8 cellular contexts compared by ENCODE assay signal in the genomic region with DNA sequence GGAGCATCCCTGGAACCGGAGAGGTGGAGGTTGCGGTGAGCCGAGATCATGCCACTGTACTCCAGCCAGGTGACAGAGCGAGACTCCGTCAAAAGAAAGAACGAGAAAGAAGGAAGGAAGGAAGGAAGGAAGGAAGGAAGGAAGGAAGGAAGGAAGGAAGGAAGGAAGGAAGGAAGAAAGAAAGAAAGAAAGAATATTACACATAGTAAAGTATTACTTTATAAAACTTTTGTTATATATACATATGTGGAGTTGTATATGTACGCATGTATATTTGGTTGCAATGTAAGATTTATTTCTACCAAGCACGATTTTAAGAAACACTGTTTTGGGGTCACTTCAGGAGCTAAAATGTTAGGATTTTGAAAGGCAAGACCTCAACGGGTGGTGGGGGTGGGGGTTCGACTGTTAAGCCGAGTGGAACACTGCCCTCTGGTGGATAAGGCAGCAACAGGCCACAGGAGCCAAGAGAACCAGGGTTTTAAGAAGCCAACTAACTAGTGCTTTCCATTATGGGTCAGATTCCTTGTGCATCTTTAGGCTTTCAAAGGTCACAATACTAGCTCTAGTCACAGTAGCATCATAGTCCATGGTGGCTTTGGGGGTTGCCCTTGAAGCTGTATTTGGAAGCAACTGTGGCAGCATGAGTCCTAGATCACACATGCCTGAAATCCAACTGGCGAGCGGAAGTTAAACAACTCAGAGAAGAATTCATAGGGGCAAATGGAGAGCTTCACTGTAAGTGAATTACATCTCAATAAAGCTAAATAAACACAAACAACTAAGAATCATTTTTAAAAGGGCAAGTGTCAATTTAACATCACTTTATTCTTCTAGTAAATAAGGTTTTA. TPM values are rescaled to one million over a fixed set of nuclear protein-coding genes. Genes with fewer than 3 reads are reported as not detected.
A peak's percentile ranks its signal among the peaks of the same experiment; 100 is the strongest.
DNase-seq lines count a peak whose midpoint lies in the region; ATAC-seq and TF ChIP-seq lines count a peak whose summit lies in the region.

No MANE protein-coding gene starts in this region.

- H3K9me3 ChIP-seq in Loucy (ENCODE audit: insufficient read depth, low read depth, low read length), result no peaks in the 10 kb centered on the region
- no peaks in the 10 kb centered on the region for H3K9me3 ChIP-seq in adipocyte (ENCODE audit: control insufficient read depth, low read length)

- H3K79me2 ChIP-seq in Loucy (ENCODE audit: insufficient read depth, low read length), result peaks cover 13% of the 10 kb centered on the region; the same call in 1 of the 2 replicates

- in situ Hi-C loops in ACHN (cut with HindIII; ENCODE audit: low pct_ligation_motif_present, low pct_unique_long_range_greater_than_20kb, low sequenced_read_pairs), result no loop called here

- ATAC-seq in GM18505 (IDR thresholded peaks at IDR 0.05; ENCODE audit: unreplicated experiment) (peak; percentile 50), left cardiac atrium (peak; percentile 61 to 77), GM21825 (IDR thresholded peaks at IDR 0.05; ENCODE audit: unreplicated experiment) (no peak)

- no peak overlapping the region for H2AFZ ChIP-seq in Loucy (ENCODE audit: low read length)

- H3K9me2 ChIP-seq in Loucy (replicated peaks; ENCODE audit: low read depth, low read length), result no peaks in the 10 kb centered on the region

- H3F3A ChIP-seq in Loucy (ENCODE audit: low read depth), result no peaks in the 10 kb centered on the region

- no peak overlapping the region for H3K4me2 ChIP-seq in Loucy (ENCODE audit: low read depth, low read length, poor library complexity, severe bottlenecking)

- H3K9ac ChIP-seq in Loucy (ENCODE audit: low read depth, low read length, poor library complexity, severe bottlenecking) (no peak overlapping the region), adipocyte (ENCODE audit: low read length) (no peak overlapping the region)

- DNase-seq in ACHN (peak; percentile 53), SW480 (ENCODE audit: low spot score) (peak; percentile 58), adipocyte (ENCODE audit: low read depth) (peak; percentile 86), left cardiac atrium (peak; percentile 54), retina (peak; percentile 48)

- H4K20me1 ChIP-seq in Loucy (ENCODE audit: insufficient read depth, low read length, poor library complexity, severe bottlenecking), result no peaks in the 10 kb centered on the region

- H3K4me3 ChIP-seq in Loucy (ENCODE audit: low read length, poor library complexity, severe bottlenecking) (no peak overlapping the region), adipocyte (ENCODE audit: low read length) (no peak overlapping the region)

- H3K4me1 ChIP-seq in Loucy (ENCODE audit: insufficient read depth, low read length, poor library complexity, severe bottlenecking), result no peaks in the 10 kb centered on the region
- H3K4me1 ChIP-seq in adipocyte (ENCODE audit: control insufficient read depth, insufficient read depth, low read length), result peaks cover 21% of the 10 kb centered on the region

- TF ChIP-seq POLR2A in GM18505 (IDR thresholded peaks at IDR 0.05; ENCODE audit: borderline replicate concordance, extremely low read depth, insufficient read depth, insufficient read length), result no peak

- H3K36me3 ChIP-seq in Loucy (ENCODE audit: insufficient read depth, low read length), result peaks cover 26% of the 10 kb centered on the region; the same call in 1 of the 2 replicates
- peaks cover 46% of the 10 kb centered on the region for H3K36me3 ChIP-seq in adipocyte (ENCODE audit: control insufficient read depth, insufficient read depth, low read length, severe bottlenecking)

- H3K27me3 ChIP-seq in Loucy (ENCODE audit: insufficient read depth, low read length, poor library complexity, severe bottlenecking), result no peaks in the 10 kb centered on the region
- no peaks in the 10 kb centered on the region for H3K27me3 ChIP-seq in adipocyte (replicated peaks; ENCODE audit: control insufficient read depth, insufficient read depth, low read length)

- peak; percentile 98 for TF ChIP-seq CTCF in Loucy (conservative IDR thresholded peaks at IDR 0.05; ENCODE audit: low read length)

- intact Hi-C loops in left cardiac atrium (cut with DNase I), result loop anchor here in 1 of 2 donors (5.0 kb wide), 1 partner anchor 127 kb away; no protein-coding TSS in a partner anchor

RNA-seq across cellular contexts. Expression of gene GLB1, which starts 22.5 kb away (rescaled TPM):
- total RNA-seq in left cardiac atrium, result 10 to 100 TPM; 27.3 to 28.3 TPM

RNA-seq across cellular contexts. Expression of gene TMPPE, which starts 22.5 kb away (rescaled TPM):
- 1 to 10 TPM; 6.1 to 7.2 TPM for total RNA-seq in left cardiac atrium

RNA-seq across cellular contexts. Expression of gene CRTAP, which starts 39.4 kb away (rescaled TPM):
- 100 to 1,000 TPM; 129 to 159 TPM for total RNA-seq in left cardiac atrium
